Comparison of ENCODE assay signal across 8 cellular contexts in the genomic region with DNA sequence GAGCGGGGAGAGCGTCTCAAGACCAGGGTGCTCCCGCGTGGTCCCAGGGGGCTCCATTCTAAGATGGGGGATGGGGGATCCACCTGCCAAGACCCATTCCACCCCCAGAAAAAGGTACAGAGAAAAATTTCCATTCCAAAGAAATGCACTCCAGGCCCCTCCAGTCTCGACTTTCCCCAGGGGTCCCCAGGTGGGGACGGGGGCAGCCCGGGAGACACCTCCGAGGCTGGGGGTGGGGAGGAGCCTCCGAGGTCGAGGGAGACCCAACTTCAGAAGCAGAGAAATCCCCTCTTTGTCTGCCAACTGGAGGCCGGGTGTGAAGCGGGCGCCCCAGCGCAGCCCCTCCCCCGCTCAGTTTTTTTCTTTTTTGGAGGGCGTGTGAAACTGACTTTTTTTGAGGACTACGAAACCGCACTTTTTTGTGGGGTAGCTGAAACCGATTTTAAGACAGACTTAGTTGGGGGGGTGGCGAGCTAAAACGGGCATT. TPM values are rescaled to one million over a fixed set of nuclear protein-coding genes. Genes with fewer than 3 reads are reported as not detected.
DNase-seq lines count a peak whose midpoint lies in the region; ATAC-seq and TF ChIP-seq lines count a peak whose summit lies in the region.

No MANE protein-coding gene starts in this region.

- CTCF ChIA-PET in Panc1 (lab: Charles Lee), result no interaction called here

- peak overlapping the region; percentile 96 for H3K27ac Mint-ChIP-seq in activated naive CD4-positive, alpha-beta T cell treated with anti-CD3 and anti-CD28 coated beads, Interleukin-2, amount 50 U/mL, for 24 hours

- intact Hi-C loops in Panc1 (cut with micrococcal nuclease; ENCODE audit: unreplicated experiment), result no loop called here

- DNase-seq in GM10266 (ENCODE audit: extremely low spot score) (peak; percentile 81), Panc1 (ENCODE audit: low read depth, low spot score) (no peak), iPS-NIHi7 (ENCODE audit: extremely low spot score) (peak; percentile 75), ureter (ENCODE audit: low spot score) (no peak)
- DNase-seq in stimulated activated CD4-positive, alpha-beta T cell treated with anti-CD3 and anti-CD28 coated beads, Interleukin-4, amount 100 ng/mL, for 48 hours (ENCODE audit: low read depth in 2 of 2), result peak; percentile 27 to 31

- no peaks in the 10 kb centered on the region for H3K27me3 ChIP-seq in Panc1 (ENCODE audit: control insufficient read depth, insufficient read depth, low read length)

- POLR2A ChIA-PET in Panc1 (lab: Charles Lee), result no interaction called here

- no peaks in the 10 kb centered on the region for H3K36me3 ChIP-seq in Panc1 (ENCODE audit: control insufficient read depth, insufficient read depth, low read length)

- TF ChIP-seq CTCF in GM10266 (IDR thresholded peaks at IDR 0.05; ENCODE audit: control insufficient read depth, insufficient read depth, low read depth, missing control alignments) (no peak), Panc1 (IDR thresholded peaks at IDR 0.05) (no peak)

- H3K9me3 Mint-ChIP-seq in activated naive CD4-positive, alpha-beta T cell treated with anti-CD3 and anti-CD28 coated beads, Interleukin-2, amount 50 U/mL, for 24 hours, result no peaks in the 10 kb centered on the region

- peak overlapping the region; percentile 80 for H3K27ac ChIP-seq in Panc1 (ENCODE audit: low read length)

- H3K4me1 Mint-ChIP-seq in activated naive CD4-positive, alpha-beta T cell treated with anti-CD3 and anti-CD28 coated beads, Interleukin-2, amount 50 U/mL, for 24 hours, result peaks cover 16% of the 10 kb centered on the region

- ATAC-seq in Panc1 (no peak), GM18511 (IDR thresholded peaks at IDR 0.05; ENCODE audit: unreplicated experiment) (no peak), HG02973 (IDR thresholded peaks at IDR 0.05; ENCODE audit: unreplicated experiment) (no peak)

- no peaks in the 10 kb centered on the region for H3K36me3 Mint-ChIP-seq in activated naive CD4-positive, alpha-beta T cell treated with anti-CD3 and anti-CD28 coated beads, Interleukin-2, amount 50 U/mL, for 24 hours

- in situ Hi-C loops in Panc1 (cut with HindIII; ENCODE audit: low pct_unique_long_range_greater_than_20kb, low sequenced_read_pairs), result no loop called here

- no peaks in the 10 kb centered on the region for H3K27me3 Mint-ChIP-seq in activated naive CD4-positive, alpha-beta T cell treated with anti-CD3 and anti-CD28 coated beads, Interleukin-2, amount 50 U/mL, for 24 hours

- no peaks in the 10 kb centered on the region for H3K9me3 ChIP-seq in Panc1 (ENCODE audit: control insufficient read depth, insufficient read depth, low read depth, low read length)

- peak overlapping the region; percentile 93 for H3K4me3 Mint-ChIP-seq in activated naive CD4-positive, alpha-beta T cell treated with anti-CD3 and anti-CD28 coated beads, Interleukin-2, amount 50 U/mL, for 24 hours

- H3K4me3 ChIP-seq in Panc1 (ENCODE audit: low read depth in 2 of 2, low read length in 2 of 2), result peak overlapping the region; percentile 64 to 68

- BruUV-seq in Panc1 (replicated peaks; lab: Mats Ljungman, UMichigan), result no TSS peak

- H3K4me1 ChIP-seq in Panc1 (ENCODE audit: control insufficient read depth, insufficient read depth, low read length), result peaks cover 4% of the 10 kb centered on the region

RNA-seq across cellular contexts. Expression of gene TCF3, which starts 1.3 kb away (rescaled TPM):
- total RNA-seq in Panc1 (2021; ENCODE audit: unreplicated experiment) (175 TPM), ureter (56.2 TPM)
- polyA plus RNA-seq in Panc1 (2012; ENCODE audit: insufficient read length), result 220 TPM

RNA-seq across cellular contexts. Expression of gene UQCR11, which starts 45.8 kb away (rescaled TPM):
- 300 TPM for total RNA-seq in Panc1 (2021; ENCODE audit: unreplicated experiment)
- polyA plus RNA-seq in Panc1 (2012; ENCODE audit: insufficient read length), result 270 TPM
- 197 TPM for total RNA-seq in ureter

RNA-seq across cellular contexts. Expression of gene MBD3, which starts 58.4 kb away (rescaled TPM):
- total RNA-seq in Panc1 (2021; ENCODE audit: unreplicated experiment) (139 TPM), ureter (60.7 TPM)
- polyA plus RNA-seq in Panc1 (2012; ENCODE audit: insufficient read length), result 96.7 TPM

Comparison
In these comparisons a context has a peak if more than half of its experiments do, and no peak if none do; other contexts are left out.
1. DNase-seq: peak in GM10266 (single experiment), iPS-NIHi7 (single experiment) and stimulated activated CD4-positive, alpha-beta T cell treated with anti-CD3 and anti-CD28 coated beads, Interleukin-4, amount 100 ng/mL, for 48 hours (2 of 2); none in Panc1 (single experiment) and ureter (single experiment).